ENCODE assay signal across 10 cellular contexts in the genomic region with DNA sequence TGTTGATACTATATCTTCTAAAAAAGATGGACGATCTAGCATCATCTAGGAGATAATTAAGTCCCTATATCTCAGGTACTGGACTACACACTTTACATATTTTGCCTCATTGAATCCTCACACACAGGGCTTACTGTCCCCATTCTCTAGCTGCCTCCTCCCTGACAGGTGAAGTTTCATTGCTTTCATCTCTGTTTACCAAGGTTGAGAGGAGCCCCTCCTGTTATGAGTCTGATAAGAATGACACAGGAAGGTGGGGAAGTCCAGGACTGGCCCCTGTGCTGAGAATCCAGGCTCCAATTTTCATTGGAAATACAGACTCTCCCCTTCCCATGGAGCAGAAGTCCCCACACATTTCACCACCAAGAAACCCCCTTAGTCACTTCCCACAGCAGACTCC.
"Had no signal": no experiment of that assay in that cellular context is flagged by ENCODE, and none has a peak within 500 bp of the region (broad histone marks: within the 10 kb centered on the region; RNA-seq: fewer than 3 reads in every experiment).

No MANE protein-coding gene starts in this region.

- H3K9me3 ChIP-seq: ascending aorta, ovary, tibial artery, uterus had no signal

- H3K27ac ChIP-seq: ascending aorta, ovary, tibial artery, uterus had no signal

- H3K4me3 Mint-ChIP-seq: nephron progenitor cell had no signal

- H3K9me3 Mint-ChIP-seq: nephron progenitor cell had no signal

- DNase-seq: activated CD4-positive, CD25-positive, alpha-beta regulatory T cell treated with anti-CD3 and anti-CD28 coated beads, Interleukin-2, amount 50 U/mL, for 72 hours; hippocampal formation; left ventricle myocardium superior; mesendoderm; nephron progenitor cell; ovary; stimulated activated CD4-positive, alpha-beta T cell treated with anti-CD3 and anti-CD28 coated beads, Interleukin-4, amount 100 ng/mL, for 24 hours; uterus had no signal

- H3K27me3 ChIP-seq: ascending aorta, ovary, tibial artery, uterus had no signal

- H3K4me3 ChIP-seq: ascending aorta, ovary, tibial artery, uterus had no signal

- ATAC-seq: left ventricle myocardium superior had no signal

- H3K36me3 ChIP-seq: ascending aorta, ovary, tibial artery, uterus had no signal
